In genomic region chr2:69075486-69075885, GRCh38 we compare ENCODE assay signal across 15 cellular contexts.
DNase-seq lines count a peak whose midpoint lies in the region; ATAC-seq and TF ChIP-seq lines count a peak whose summit lies in the region.
"Had no signal": no experiment of that assay in that cellular context is flagged by ENCODE, and none has a peak within 500 bp of the region (broad histone marks: within the 10 kb centered on the region; RNA-seq: fewer than 3 reads in every experiment).

No MANE protein-coding gene starts in this region.

- H3K9me3 ChIP-seq in esophagus muscularis mucosa (no peaks in the 10 kb centered on the region), aorta (ENCODE audit: control insufficient read depth, low read length) (no peaks in the 10 kb centered on the region)
- H3K9me3 ChIP-seq: BE2C, HAP-1 had no signal

- H3K4me3 ChIP-seq in esophagus muscularis mucosa (no peak overlapping the region), aorta (ENCODE audit: low read length in 2 of 2) (no peak overlapping the region)
- H3K4me3 ChIP-seq: GM23248, HAP-1 had no signal

- no peak for TF ChIP-seq CTCF in chondrocyte (IDR thresholded peaks at IDR 0.05)
- no peak for TF ChIP-seq CTCF in esophagus muscularis mucosa (IDR thresholded peaks at IDR 0.05)
- TF ChIP-seq CTCF in mesothelial cell of epicardium (IDR thresholded peaks at IDR 0.05; ENCODE audit: unreplicated experiment): no peak

- H3K4me1 ChIP-seq in esophagus muscularis mucosa (peaks cover 7 to 58% (median 45%) of the 10 kb centered on the region in 4 donors), aorta (ENCODE audit: control insufficient read depth in 1 of 2, insufficient read depth in 2 of 2, low read length in 2 of 2) (peaks cover 4 to 14% of the 10 kb centered on the region in 2 donors)
- H3K4me1 ChIP-seq: BE2C had no signal

- H3K9me3 Mint-ChIP-seq in chondrocyte (ENCODE audit: low read depth) (no peaks in the 10 kb centered on the region), mesothelial cell of epicardium (no peaks in the 10 kb centered on the region)
- H3K9me3 Mint-ChIP-seq: CD4-positive, CD25-positive, alpha-beta regulatory T cell; CD8-positive, alpha-beta memory T cell had no signal

- no peaks in the 10 kb centered on the region for H3K27me3 Mint-ChIP-seq in chondrocyte (ENCODE audit: low read depth)
- H3K27me3 Mint-ChIP-seq in mesothelial cell of epicardium (ENCODE audit: low read depth): no peaks in the 10 kb centered on the region

- H3K27me3 ChIP-seq in esophagus muscularis mucosa: no peaks in the 10 kb centered on the region
- no peaks in the 10 kb centered on the region for H3K27me3 ChIP-seq in aorta (ENCODE audit: control insufficient read depth in 1 of 2, insufficient read depth in 2 of 2, low read length in 1 of 2)
- H3K27me3 ChIP-seq: BE2C had no signal

- peaks cover 46% of the 10 kb centered on the region for H3K4me1 Mint-ChIP-seq in chondrocyte (ENCODE audit: low read depth)
- H3K4me1 Mint-ChIP-seq in mesothelial cell of epicardium: peaks cover 17% of the 10 kb centered on the region
- H3K4me1 Mint-ChIP-seq: CD4-positive, CD25-positive, alpha-beta regulatory T cell; CD8-positive, alpha-beta memory T cell had no signal

- intact Hi-C loops in esophagus muscularis mucosa (cut with DNase I): no loop called here
- intact Hi-C loops in aorta (cut with DNase I): loop anchor here in 1 of 2 donors (5.0 kb wide), 1 partner anchor 232 kb away; no protein-coding TSS in a partner anchor

- TF ChIP-seq EP300 in esophagus muscularis mucosa (IDR thresholded peaks at IDR 0.05): no peak

- DNase-seq in chondrocyte (ENCODE audit: low spot score) (no peak), esophagus muscularis mucosa (ENCODE audit: extremely low spot score) (no peak), mesothelial cell of epicardium (ENCODE audit: low spot score in 2 of 2, unreplicated experiment in 2 of 2) (no peak), aorta (no peak), T-helper 1 cell (no peak), activated gamma-delta T cell (lab: John Stamatoyannopoulos, UW) (no peak)
- DNase-seq: ACHN; BE2C; C1 segment of cervical spinal cord; CD4-positive, CD25-positive, alpha-beta regulatory T cell; CD8-positive, alpha-beta memory T cell; COR-L47; GM23248 had no signal

- WGBS in esophagus muscularis mucosa: 100% methylated on average over 1 of the region's 1 CpG
- WGBS in aorta, 2 donors: 97 to 100% methylated on average over 1 of the region's 1 CpG

- peaks cover 0 to 37% (median 14%) of the 10 kb centered on the region in 4 donors for H3K36me3 ChIP-seq in esophagus muscularis mucosa
- H3K36me3 ChIP-seq in aorta (ENCODE audit: control insufficient read depth in 1 of 2, insufficient read depth in 2 of 2, low read length in 1 of 2): peaks cover 4 to 10% of the 10 kb centered on the region in 2 donors
- H3K36me3 ChIP-seq: BE2C had no signal

- ATAC-seq in aorta (ENCODE audit: low FRiP score) (no peak), GM21367 (IDR thresholded peaks at IDR 0.05; ENCODE audit: unreplicated experiment) (no peak)

- H3K36me3 Mint-ChIP-seq in chondrocyte (ENCODE audit: low read depth) (peaks cover 47% of the 10 kb centered on the region), mesothelial cell of epicardium (peaks cover 40% of the 10 kb centered on the region)
- H3K36me3 Mint-ChIP-seq: CD4-positive, CD25-positive, alpha-beta regulatory T cell; CD8-positive, alpha-beta memory T cell had no signal

- H3K27ac ChIP-seq in esophagus muscularis mucosa (replicated peaks in 1 of 4): peak overlapping the region; percentile 15 to 74 (median 64)
- H3K27ac ChIP-seq in aorta (ENCODE audit: low read depth in 1 of 2, low read length in 2 of 2): peak overlapping the region; percentile 46 to 61
- H3K27ac ChIP-seq: GM23248 had no signal

- TF ChIP-seq POLR2A in esophagus muscularis mucosa (IDR thresholded peaks at IDR 0.05; ENCODE audit: low read depth): no peak

- H3K4me3 Mint-ChIP-seq in chondrocyte (ENCODE audit: unreplicated experiment): no peak overlapping the region
- no peak overlapping the region for H3K4me3 Mint-ChIP-seq in mesothelial cell of epicardium
- H3K4me3 Mint-ChIP-seq: CD4-positive, CD25-positive, alpha-beta regulatory T cell; CD8-positive, alpha-beta memory T cell had no signal

- H3K27ac Mint-ChIP-seq in chondrocyte (ENCODE audit: unreplicated experiment) (peak overlapping the region; percentile 76), mesothelial cell of epicardium (peak overlapping the region; percentile 6)
- H3K27ac Mint-ChIP-seq: CD4-positive, CD25-positive, alpha-beta regulatory T cell; CD8-positive, alpha-beta memory T cell had no signal
